12 cellular contexts compared by ENCODE assay signal in genomic region chr4:38983756-38984647, GRCh38. TPM values are rescaled to one million over a fixed set of nuclear protein-coding genes. Genes with fewer than 3 reads are reported as not detected.
DNase-seq lines count a peak whose midpoint lies in the region; ATAC-seq and TF ChIP-seq lines count a peak whose summit lies in the region.
"Had no signal": no experiment of that assay in that cellular context is flagged by ENCODE, and none has a peak within 500 bp of the region (broad histone marks: within the 10 kb centered on the region; RNA-seq: fewer than 3 reads in every experiment).

No MANE protein-coding gene starts in this region.

- TF ChIP-seq CTCF in GM13977 (IDR thresholded peaks at IDR 0.05; ENCODE audit: extremely low read depth, insufficient read depth, missing control alignments): no peak

- DNase-seq in activated naive CD4-positive, alpha-beta T cell treated with anti-CD3 and anti-CD28 coated beads, Interleukin-2, amount 10 ng/mL, durations not matched to agents 7 days and 5 days: no peak
- DNase-seq in activated naive CD4-positive, alpha-beta T cell treated with anti-CD3 and anti-CD28 coated beads, Interleukin-2, amount 50 U/mL, for 16 hours: no peak
- no peak for DNase-seq in activated CD4-positive, alpha-beta T cell treated with anti-CD3 and anti-CD28 coated beads, Interleukin-2, amount 10 ng/mL, durations not matched to agents 7 days and 5 days
- DNase-seq in globus pallidus (ENCODE audit: low spot score) (peak; percentile 9), GM13977 (ENCODE audit: low spot score) (no peak), NCI-H1417 treated with DMSO at 0.1 percent for 48 hours (lab: John Stamatoyannopoulos, UW) (no peak)
- DNase-seq: activated CD4-positive, CD25-positive, alpha-beta regulatory T cell; CD8-positive, alpha-beta memory T cell; gastrocnemius medialis; MG63 had no signal

- no peak overlapping the region for H3K4me3 Mint-ChIP-seq in activated naive CD4-positive, alpha-beta T cell treated with anti-CD3 and anti-CD28 coated beads, Interleukin-2, amount 10 ng/mL, durations not matched to agents 7 days and 5 days
- H3K4me3 Mint-ChIP-seq in activated CD4-positive, alpha-beta T cell treated with anti-CD3 and anti-CD28 coated beads, Interleukin-2, amount 10 ng/mL, durations not matched to agents 7 days and 5 days: no peak overlapping the region
- H3K4me3 Mint-ChIP-seq in stimulated activated naive CD8-positive, alpha-beta T cell treated with anti-CD3 and anti-CD28 coated beads, Interleukin-15, Interleukin-2, amounts not matched to agents 100 ng/mL and 50 ng/mL, for 24 hours: no peak overlapping the region
- H3K4me3 Mint-ChIP-seq: CD8-positive, alpha-beta memory T cell had no signal

- no peaks in the 10 kb centered on the region for H3K9me3 Mint-ChIP-seq in activated naive CD4-positive, alpha-beta T cell treated with anti-CD3 and anti-CD28 coated beads, Interleukin-2, amount 10 ng/mL, durations not matched to agents 7 days and 5 days
- H3K9me3 Mint-ChIP-seq in activated CD4-positive, alpha-beta T cell treated with anti-CD3 and anti-CD28 coated beads, Interleukin-2, amount 10 ng/mL, durations not matched to agents 7 days and 5 days: no peaks in the 10 kb centered on the region
- H3K9me3 Mint-ChIP-seq in stimulated activated naive CD8-positive, alpha-beta T cell treated with anti-CD3 and anti-CD28 coated beads, Interleukin-15, Interleukin-2, amounts not matched to agents 100 ng/mL and 50 ng/mL, for 24 hours: no peaks in the 10 kb centered on the region
- H3K9me3 Mint-ChIP-seq: CD8-positive, alpha-beta memory T cell had no signal

- H3K27ac Mint-ChIP-seq in activated naive CD4-positive, alpha-beta T cell treated with anti-CD3 and anti-CD28 coated beads, Interleukin-2, amount 10 ng/mL, durations not matched to agents 7 days and 5 days: peak overlapping the region; percentile 87
- peak overlapping the region; percentile 9 for H3K27ac Mint-ChIP-seq in activated CD4-positive, alpha-beta T cell treated with anti-CD3 and anti-CD28 coated beads, Interleukin-2, amount 10 ng/mL, durations not matched to agents 7 days and 5 days
- H3K27ac Mint-ChIP-seq in stimulated activated naive CD8-positive, alpha-beta T cell treated with anti-CD3 and anti-CD28 coated beads, Interleukin-15, Interleukin-2, amounts not matched to agents 100 ng/mL and 50 ng/mL, for 24 hours: peak overlapping the region; percentile 72

- peaks cover 77% of the 10 kb centered on the region for H3K36me3 Mint-ChIP-seq in activated naive CD4-positive, alpha-beta T cell treated with anti-CD3 and anti-CD28 coated beads, Interleukin-2, amount 10 ng/mL, durations not matched to agents 7 days and 5 days
- H3K36me3 Mint-ChIP-seq in activated CD4-positive, alpha-beta T cell treated with anti-CD3 and anti-CD28 coated beads, Interleukin-2, amount 10 ng/mL, durations not matched to agents 7 days and 5 days (ENCODE audit: low read depth): peaks cover 72% of the 10 kb centered on the region
- H3K36me3 Mint-ChIP-seq in stimulated activated naive CD8-positive, alpha-beta T cell treated with anti-CD3 and anti-CD28 coated beads, Interleukin-15, Interleukin-2, amounts not matched to agents 100 ng/mL and 50 ng/mL, for 24 hours (ENCODE audit: low read depth): peaks cover 36% of the 10 kb centered on the region

- in situ Hi-C loops in GM13977 (cut with MboI; ENCODE audit: low pct_unique_long_range_greater_than_20kb, low sequenced_read_pairs, unreplicated experiment): no loop called here

- H3K4me1 Mint-ChIP-seq in activated naive CD4-positive, alpha-beta T cell treated with anti-CD3 and anti-CD28 coated beads, Interleukin-2, amount 10 ng/mL, durations not matched to agents 7 days and 5 days: peaks cover 79% of the 10 kb centered on the region
- H3K4me1 Mint-ChIP-seq in activated CD4-positive, alpha-beta T cell treated with anti-CD3 and anti-CD28 coated beads, Interleukin-2, amount 10 ng/mL, durations not matched to agents 7 days and 5 days: peaks cover 73% of the 10 kb centered on the region
- H3K4me1 Mint-ChIP-seq in stimulated activated naive CD8-positive, alpha-beta T cell treated with anti-CD3 and anti-CD28 coated beads, Interleukin-15, Interleukin-2, amounts not matched to agents 100 ng/mL and 50 ng/mL, for 24 hours (ENCODE audit: low read depth): peaks cover 68% of the 10 kb centered on the region

- no peaks in the 10 kb centered on the region for H3K27me3 Mint-ChIP-seq in activated naive CD4-positive, alpha-beta T cell treated with anti-CD3 and anti-CD28 coated beads, Interleukin-2, amount 10 ng/mL, durations not matched to agents 7 days and 5 days
- no peaks in the 10 kb centered on the region for H3K27me3 Mint-ChIP-seq in activated CD4-positive, alpha-beta T cell treated with anti-CD3 and anti-CD28 coated beads, Interleukin-2, amount 10 ng/mL, durations not matched to agents 7 days and 5 days
- no peaks in the 10 kb centered on the region for H3K27me3 Mint-ChIP-seq in stimulated activated naive CD8-positive, alpha-beta T cell treated with anti-CD3 and anti-CD28 coated beads, Interleukin-15, Interleukin-2, amounts not matched to agents 100 ng/mL and 50 ng/mL, for 24 hours
- H3K27me3 Mint-ChIP-seq: CD8-positive, alpha-beta memory T cell had no signal

- ATAC-seq in HG03469 (IDR thresholded peaks at IDR 0.05; ENCODE audit: unreplicated experiment): no peak
- ATAC-seq: gastrocnemius medialis had no signal

- POLR2A ChIA-PET in activated CD4-positive, alpha-beta T cell treated with anti-CD3 and anti-CD28 coated beads, Interleukin-2, amount 10 ng/mL, durations not matched to agents 7 days and 5 days (lab: Charles Lee): no interaction called here

- CTCF ChIA-PET in activated naive CD4-positive, alpha-beta T cell treated with anti-CD3 and anti-CD28 coated beads, Interleukin-2, amount 10 ng/mL, durations not matched to agents 7 days and 5 days (lab: Charles Lee): interaction anchor here (0.8 to 2.2 kb wide), 6 partner anchors 10 to 224 kb away, joined by 3 to 6 read pairs (median 4); partner anchors contain the start of gene TMEM156
- CTCF ChIA-PET in activated CD4-positive, alpha-beta T cell treated with anti-CD3 and anti-CD28 coated beads, Interleukin-2, amount 10 ng/mL, durations not matched to agents 7 days and 5 days (lab: Charles Lee): interaction anchor here (0.6 to 1.8 kb wide), 6 partner anchors 10 to 270 kb away, joined by 3 to 6 read pairs (median 4); no protein-coding TSS in a partner anchor

RNA-seq across cellular contexts. Expression of gene TMEM156, which starts 48.2 kb away (rescaled TPM):
- total RNA-seq in activated CD4-positive, alpha-beta T cell treated with anti-CD3 and anti-CD28 coated beads, Interleukin-2, amount 10 ng/mL, durations not matched to agents 7 days and 5 days: 10 to 100 TPM; 19.5 to 19.6 TPM
- total RNA-seq: gastrocnemius medialis had no signal

Comparison
In these comparisons a context has a peak if more than half of its experiments do, and no peak if none do; other contexts are left out.
1. H3K27ac Mint-ChIP-seq: peak in every context shown above with its lines; median percentile 87 in activated naive CD4-positive, alpha-beta T cell treated with anti-CD3 and anti-CD28 coated beads, Interleukin-2, amount 10 ng/mL, durations not matched to agents 7 days and 5 days; 72 in stimulated activated naive CD8-positive, alpha-beta T cell treated with anti-CD3 and anti-CD28 coated beads, Interleukin-15, Interleukin-2, amounts not matched to agents 100 ng/mL and 50 ng/mL, for 24 hours; 9 in activated CD4-positive, alpha-beta T cell treated with anti-CD3 and anti-CD28 coated beads, Interleukin-2, amount 10 ng/mL, durations not matched to agents 7 days and 5 days.